15 cellular contexts compared by ENCODE assay signal in the genomic region with DNA sequence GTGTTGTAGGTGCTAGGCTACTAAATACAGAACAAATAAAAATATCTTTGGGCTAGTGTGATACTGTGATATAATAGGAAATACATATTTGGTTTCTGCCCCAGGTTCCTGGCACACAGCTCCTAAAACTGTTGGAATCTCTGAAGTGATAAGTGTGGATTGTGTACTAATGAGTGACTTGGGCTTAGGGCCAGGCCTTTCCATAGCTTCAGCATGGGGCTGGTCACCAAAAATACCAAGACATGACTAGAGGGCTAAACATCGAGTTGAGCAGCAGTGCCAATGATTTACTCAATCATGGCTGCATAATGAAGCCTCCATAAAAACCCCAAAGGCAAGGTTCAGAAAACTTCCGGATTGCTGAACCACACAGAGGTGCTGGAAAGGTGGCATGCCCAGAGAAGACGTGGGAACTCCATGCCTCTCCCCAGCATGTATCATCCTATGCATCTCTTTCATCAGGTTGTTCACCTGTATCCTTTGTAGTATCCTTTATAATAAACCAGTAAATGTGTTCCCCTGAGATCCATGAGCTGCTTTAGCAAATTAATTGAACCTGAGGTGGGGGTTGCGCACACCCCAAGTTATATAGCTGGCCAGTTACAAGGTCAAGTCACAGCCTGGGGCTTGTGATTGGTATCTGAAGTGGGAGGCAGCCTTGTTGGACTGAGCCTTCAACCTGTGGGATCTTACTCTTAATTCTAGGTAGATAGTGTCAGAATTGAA. TPM values are rescaled to one million over a fixed set of nuclear protein-coding genes. Genes with fewer than 3 reads are reported as not detected.
DNase-seq lines count a peak whose midpoint lies in the region; ATAC-seq and TF ChIP-seq lines count a peak whose summit lies in the region.
"Had no signal": no experiment of that assay in that cellular context is flagged by ENCODE, and none has a peak within 500 bp of the region (broad histone marks: within the 10 kb centered on the region; RNA-seq: fewer than 3 reads in every experiment).

No MANE protein-coding gene starts in this region.

- no peak overlapping the region for H3K4me2 ChIP-seq in mammary epithelial cell (ENCODE audit: insufficient read depth, low read depth, low read length)

- H3K9me3 Mint-ChIP-seq in HFFc6 = no peaks in the 10 kb centered on the region
- H3K9me3 Mint-ChIP-seq: activated naive CD4-positive, alpha-beta T cell treated with anti-CD3 and anti-CD28 coated beads for 36 hours had no signal

- dilution Hi-C loops in mammary epithelial cell (cut with HindIII; ENCODE audit: low sequenced_read_pairs) = loop anchor here (5.0 kb wide), 1 partner anchor 53 kb away; a partner anchor contains a TSS

- peaks cover 35% of the 10 kb centered on the region for H3K4me1 Mint-ChIP-seq in HFFc6 (ENCODE audit: low read depth)

- TF ChIP-seq CTCF in HFFc6 (IDR thresholded peaks at IDR 0.05) = no peak
- TF ChIP-seq CTCF in mammary epithelial cell (conservative IDR thresholded peaks at IDR 0.05 in 1 of 2, IDR thresholded peaks at IDR 0.05 in 1 of 2; ENCODE audit: extremely low read depth in 1 of 2, insufficient read depth in 1 of 2, low read depth in 1 of 2, low read length in 2 of 2) = no peak
- no peak for TF ChIP-seq CTCF in esophagus muscularis mucosa (IDR thresholded peaks at IDR 0.05)

- BruUV-seq in mammary epithelial cell (replicated peaks; lab: Mats Ljungman, UMichigan) = no TSS peak

- in situ Hi-C loops in mammary epithelial cell (cut with MboI; ENCODE audit: low sequenced_read_pairs in 2 of 2) = no loop called here

- no peak for ATAC-seq in HG02678 (IDR thresholded peaks at IDR 0.05; ENCODE audit: unreplicated experiment)

- H2AFZ ChIP-seq in mammary epithelial cell (ENCODE audit: low read depth, low read length) = no peak overlapping the region

- H3K27ac ChIP-seq in mammary epithelial cell (ENCODE audit: insufficient read depth, low read depth, low read length) (no peak overlapping the region), esophagus muscularis mucosa (replicated peaks in 1 of 4) (no peak overlapping the region)
- H3K27ac ChIP-seq: skin epidermis had no signal

- no peaks in the 10 kb centered on the region for H3K27me3 Mint-ChIP-seq in HFFc6 (ENCODE audit: insufficient read depth)

- peak; percentile 31 for DNase-seq in HFFc6
- peak; percentile 29 for DNase-seq in mammary epithelial cell
- peak; percentile 78 for DNase-seq in cardiac septum (ENCODE audit: low spot score)
- DNase-seq in renal cortical epithelial cell (ENCODE audit: low read depth) = peak; percentile 89
- DNase-seq in activated naive CD4-positive, alpha-beta T cell treated with anti-CD3 and anti-CD28 coated beads, Interleukin-2, amount 50 U/mL, for 16 hours = no peak
- DNase-seq in esophagus muscularis mucosa (ENCODE audit: extremely low spot score) = no peak
- no peak for DNase-seq in stimulated activated CD4-positive, alpha-beta T cell treated with anti-CD3 and anti-CD28 coated beads, Interleukin-2, amount 100 ng/mL, for 48 hours
- DNase-seq: activated naive CD4-positive, alpha-beta T cell treated with anti-CD3 and anti-CD28 coated beads for 36 hours; foreskin melanocyte; islet precursor cell; NCI-H1930; SHP77 had no signal

- H3K36me3 ChIP-seq in mammary epithelial cell (ENCODE audit: insufficient read depth, low read length) (no peaks in the 10 kb centered on the region), esophagus muscularis mucosa (no peaks in the 10 kb centered on the region)

- H3K4me3 ChIP-seq in mammary epithelial cell (replicated peaks in 1 of 3; ENCODE audit: insufficient read depth in 1 of 3, low read depth in 2 of 3, low read length in 3 of 3) (no peak overlapping the region), esophagus muscularis mucosa (no peak overlapping the region)
- H3K4me3 ChIP-seq: skin epidermis had no signal

- peak overlapping the region; percentile 34 for H3K27ac Mint-ChIP-seq in HFFc6
- H3K27ac Mint-ChIP-seq: activated naive CD4-positive, alpha-beta T cell treated with anti-CD3 and anti-CD28 coated beads for 36 hours had no signal

- H4K20me1 ChIP-seq in mammary epithelial cell (ENCODE audit: insufficient read depth, low read length) = no peaks in the 10 kb centered on the region

- WGBS in mammary epithelial cell (ENCODE audit: low coverage, missing lambda C conversion rate) = 29% methylated on average over 4 of the region's 4 CpGs
- WGBS in esophagus muscularis mucosa = 74% methylated on average over 4 of the region's 4 CpGs

- H3K36me3 Mint-ChIP-seq in HFFc6 (ENCODE audit: low read depth) = peaks cover 25% of the 10 kb centered on the region

- TF ChIP-seq EP300 in esophagus muscularis mucosa (IDR thresholded peaks at IDR 0.05) = no peak

- TF ChIP-seq POLR2A in esophagus muscularis mucosa (IDR thresholded peaks at IDR 0.05; ENCODE audit: low read depth) = no peak

- no peak overlapping the region for H3K9ac ChIP-seq in mammary epithelial cell (ENCODE audit: insufficient read depth, low read length)

- H3K79me2 ChIP-seq in mammary epithelial cell (ENCODE audit: insufficient read depth, low read length) = peaks cover 59% of the 10 kb centered on the region

- H3K27me3 ChIP-seq in mammary epithelial cell (ENCODE audit: insufficient read depth, low read length) = no peaks in the 10 kb centered on the region
- no peaks in the 10 kb centered on the region for H3K27me3 ChIP-seq in esophagus muscularis mucosa

- no peaks in the 10 kb centered on the region for H3K9me3 ChIP-seq in mammary epithelial cell (replicated peaks; ENCODE audit: insufficient read depth, low read length)
- no peaks in the 10 kb centered on the region for H3K9me3 ChIP-seq in esophagus muscularis mucosa

- CTCF ChIA-PET in mammary epithelial cell (lab: Charles Lee; ENCODE audit: low non-redundant PET) = no interaction called here

- no peak overlapping the region for H3K4me3 Mint-ChIP-seq in HFFc6
- H3K4me3 Mint-ChIP-seq: activated naive CD4-positive, alpha-beta T cell treated with anti-CD3 and anti-CD28 coated beads for 36 hours; CD14-positive monocyte had no signal

- intact Hi-C loops in mammary epithelial cell (cut with micrococcal nuclease) (no loop called here), cardiac septum (cut with DNase I) (no loop called here), esophagus muscularis mucosa (cut with DNase I) (no loop called here)

- no peaks in the 10 kb centered on the region for H3K4me1 ChIP-seq in mammary epithelial cell (ENCODE audit: insufficient read depth, low read length)
- peaks cover 12 to 30% (median 25%) of the 10 kb centered on the region in 4 donors for H3K4me1 ChIP-seq in esophagus muscularis mucosa

RNA-seq across cellular contexts. Expression of a gene that starts 51.6 kb away (rescaled TPM):
- 10 to 100 TPM; 49.8 to 58.0 (median 52.5) TPM for total RNA-seq in HFFc6 (2021; fragmentation: NEBNext Ultra II Directional; extraction: Animal tissue kit (Norgen Biotek cat#: 25700))
- 10 to 100 TPM; 34.3 to 47.9 TPM for total RNA-seq in mammary epithelial cell
- 17.0 TPM for polyA plus RNA-seq in mammary epithelial cell
- 36.7 TPM for polyA minus RNA-seq in mammary epithelial cell
- total RNA-seq in cardiac septum = 36.1 TPM
- 28.1 and 52.3 TPM in 2 replicates for total RNA-seq in renal cortical epithelial cell
- total RNA-seq in esophagus muscularis mucosa = 10 to 100 TPM; 24.6 to 32.0 (median 27.3) TPM

Comparison
In these comparisons a context has a peak if more than half of its experiments do, and no peak if none do; other contexts are left out.
1. DNase-seq: peak in HFFc6 (single experiment), mammary epithelial cell (single experiment), cardiac septum (single experiment) and renal cortical epithelial cell (single experiment); none in activated naive CD4-positive, alpha-beta T cell treated with anti-CD3 and anti-CD28 coated beads, Interleukin-2, amount 50 U/mL, for 16 hours (single experiment), esophagus muscularis mucosa (single experiment) and stimulated activated CD4-positive, alpha-beta T cell treated with anti-CD3 and anti-CD28 coated beads, Interleukin-2, amount 100 ng/mL, for 48 hours (0 of 2).